13 cellular contexts compared by ENCODE assay signal in genomic region chr7:7959979-7960670, GRCh38. TPM values are rescaled to one million over a fixed set of nuclear protein-coding genes. Genes with fewer than 3 reads are reported as not detected.
A peak's percentile ranks its signal among the peaks of the same experiment; 100 is the strongest.
DNase-seq lines count a peak whose midpoint lies in the region; ATAC-seq and TF ChIP-seq lines count a peak whose summit lies in the region.
"Had no signal": no experiment of that assay in that cellular context is flagged by ENCODE, and none has a peak within 500 bp of the region (broad histone marks: within the 10 kb centered on the region; RNA-seq: fewer than 3 reads in every experiment).

No MANE protein-coding gene starts in this region.

- DNase-seq in GM13976 (ENCODE audit: low spot score) (peak; percentile 37), tibial nerve (ENCODE audit: low spot score in 2 of 2) (no peak), kidney glomerular epithelial cell (lab: John Stamatoyannopoulos, UW) (no peak), NCI-H2107 treated with DMSO at 0.1 percent for 48 hours (lab: John Stamatoyannopoulos, UW; ENCODE audit: unreplicated experiment) (no peak), RKO (ENCODE audit: low spot score) (no peak)
- DNase-seq: body of pancreas; stimulated activated CD4-positive, alpha-beta T cell treated with anti-CD3 and anti-CD28 coated beads, Interleukin-2, amount 100 ng/mL, for 24 hours had no signal

- H3K4me3 ChIP-seq in tibial nerve: no peak overlapping the region
- H3K4me3 ChIP-seq: body of pancreas, hepatocyte had no signal

- no peak for TF ChIP-seq EP300 in tibial nerve (IDR thresholded peaks at IDR 0.05)

- no peaks in the 10 kb centered on the region for H3K4me1 ChIP-seq in tibial nerve
- H3K4me1 ChIP-seq: parathyroid adenoma had no signal

- in situ Hi-C loops in GM13976 (cut with MboI; ENCODE audit: low sequenced_read_pairs, unreplicated experiment): no loop called here

- peak; percentile 97 for ATAC-seq in GM19395 (IDR thresholded peaks at IDR 0.05; ENCODE audit: unreplicated experiment)
- peak; percentile 93 for ATAC-seq in HG02678 (IDR thresholded peaks at IDR 0.05; ENCODE audit: unreplicated experiment)
- peak; percentile 65 for ATAC-seq in HG03378 (IDR thresholded peaks at IDR 0.05; ENCODE audit: unreplicated experiment)
- ATAC-seq: body of pancreas, HCT116 had no signal

- H3K27me3 ChIP-seq in tibial nerve: no peaks in the 10 kb centered on the region
- H3K27me3 ChIP-seq: body of pancreas, hepatocyte had no signal

- TF ChIP-seq CTCF in GM13976 (IDR thresholded peaks at IDR 0.05; ENCODE audit: borderline replicate concordance, control extremely low read depth, extremely low read depth, insufficient read depth, missing control alignments): no peak
- no peak for TF ChIP-seq CTCF in tibial nerve (IDR thresholded peaks at IDR 0.05)

- no peaks in the 10 kb centered on the region for H3K36me3 ChIP-seq in tibial nerve

- H3K27ac ChIP-seq in tibial nerve: no peak overlapping the region
- H3K27ac ChIP-seq: body of pancreas, hepatocyte, parathyroid adenoma had no signal

- WGBS in tibial nerve, 2 donors: 88 to 92% methylated on average over 4 of the region's 4 CpGs

- TF ChIP-seq POLR2A in tibial nerve (IDR thresholded peaks at IDR 0.05): no peak

- no peaks in the 10 kb centered on the region for H3K9me3 ChIP-seq in tibial nerve
- H3K9me3 ChIP-seq: body of pancreas had no signal

RNA-seq across cellular contexts. Expression of gene GLCCI1, which starts 8.5 kb away (rescaled TPM):
- total RNA-seq in tibial nerve: 10 to 100 TPM in 2 of 4 donors, 1 to 10 TPM in 2; 8.1 to 15.7 (median 11.7) TPM
